In genomic region chr4:6753891-6754290, GRCh38 we compare ENCODE assay signal across 29 cellular contexts.
"Had no signal": no experiment of that assay in that cellular context is flagged by ENCODE, and none has a peak within 500 bp of the region (broad histone marks: within the 10 kb centered on the region; RNA-seq: fewer than 3 reads in every experiment).

No MANE protein-coding gene starts in this region.

- H3K4me3 Mint-ChIP-seq: activated CD4-positive, alpha-beta T cell treated with anti-CD3 and anti-CD28 coated beads for 36 hours; activated CD8-positive, alpha-beta memory T cell treated with anti-CD3 and anti-CD28 coated beads, Interleukin-2, amount 10 ng/mL, durations not matched to agents 7 days and 5 days; activated CD8-positive, alpha-beta T cell treated with anti-CD3 and anti-CD28 coated beads, Interleukin-2, amount 10 ng/mL, durations not matched to agents 7 days and 5 days; activated naive CD8-positive, alpha-beta T cell; brain; effector memory CD8-positive, alpha-beta T cell; mesothelial cell of epicardium; naive B cell; T-helper 2 cell treated with Interferon-gamma antibody and Interleukin-4, amounts not matched to agents 5 μg/mL and 100 μg/mL, for 36 hours had no signal

- H3K4me3 ChIP-seq: adrenal gland, ascending aorta, coronary artery, esophagus muscularis mucosa, psoas muscle, spleen, suprapubic skin, tibial artery had no signal

- H3K36me3 ChIP-seq: adrenal gland, ascending aorta, esophagus muscularis mucosa, spleen, suprapubic skin, tibial artery had no signal

- H3K27me3 ChIP-seq: adrenal gland, ascending aorta, esophagus muscularis mucosa, spleen, suprapubic skin, tibial artery had no signal

- H3K4me1 Mint-ChIP-seq: naive B cell had no signal

- FAIRE-seq: frontal cortex had no signal

- H3K9me3 Mint-ChIP-seq: activated T-helper 2 cell treated with anti-CD3 and anti-CD28 coated beads, Interferon-gamma antibody, Interleukin-2, Interleukin-4, amounts not matched to agents 10 μg/mL and 5 μg/mL and 100 μg/mL, durations not matched to agents 14 hours and 24 hours and 36 hours; effector memory CD8-positive, alpha-beta T cell; mesothelial cell of epicardium; naive B cell; T-helper 2 cell treated with Interferon-gamma antibody and Interleukin-4, amounts not matched to agents 5 μg/mL and 100 μg/mL, for 36 hours had no signal

- H3K79me2 ChIP-seq: parathyroid adenoma had no signal

- H3K36me3 Mint-ChIP-seq: activated CD8-positive, alpha-beta memory T cell treated with anti-CD3 and anti-CD28 coated beads, Interleukin-2, amount 10 ng/mL, durations not matched to agents 7 days and 5 days; activated naive CD8-positive, alpha-beta T cell; brain; mesothelial cell of epicardium; naive B cell had no signal

- H3K27me3 Mint-ChIP-seq: activated CD4-positive, alpha-beta T cell treated with anti-CD3 and anti-CD28 coated beads for 36 hours; activated CD8-positive, alpha-beta memory T cell treated with anti-CD3 and anti-CD28 coated beads, Interleukin-2, amount 10 ng/mL, durations not matched to agents 7 days and 5 days; activated naive CD8-positive, alpha-beta T cell; effector memory CD8-positive, alpha-beta T cell had no signal

- H2AFZ ChIP-seq: parathyroid adenoma had no signal

- H3K27ac ChIP-seq: ascending aorta, esophagus muscularis mucosa, parathyroid adenoma, psoas muscle, spleen, suprapubic skin, tibial artery had no signal

- H3K27ac Mint-ChIP-seq: activated CD4-positive, alpha-beta T cell treated with anti-CD3 and anti-CD28 coated beads for 36 hours; activated CD8-positive, alpha-beta memory T cell treated with anti-CD3 and anti-CD28 coated beads, Interleukin-2, amount 10 ng/mL, durations not matched to agents 7 days and 5 days; activated CD8-positive, alpha-beta T cell treated with anti-CD3 and anti-CD28 coated beads, Interleukin-2, amount 10 ng/mL, durations not matched to agents 7 days and 5 days; activated naive CD8-positive, alpha-beta T cell; activated T-helper 2 cell treated with anti-CD3 and anti-CD28 coated beads, Interferon-gamma antibody, Interleukin-2, Interleukin-4, amounts not matched to agents 10 μg/mL and 5 μg/mL and 100 μg/mL, durations not matched to agents 14 hours and 24 hours and 36 hours; brain; effector memory CD8-positive, alpha-beta T cell; mesothelial cell of epicardium; naive B cell; T-helper 2 cell treated with Interferon-gamma antibody and Interleukin-4, amounts not matched to agents 5 μg/mL and 100 μg/mL, for 36 hours had no signal

- DNase-seq: activated CD4-positive, alpha-beta T cell treated with anti-CD3 and anti-CD28 coated beads for 36 hours; activated CD4-positive, CD25-positive, alpha-beta regulatory T cell; activated CD8-positive, alpha-beta memory T cell treated with anti-CD3 and anti-CD28 coated beads, Interleukin-2, amount 10 ng/mL, durations not matched to agents 7 days and 5 days; activated CD8-positive, alpha-beta T cell treated with anti-CD3 and anti-CD28 coated beads, Interleukin-2, amount 10 ng/mL, durations not matched to agents 7 days and 5 days; activated naive CD4-positive, alpha-beta T cell; activated T-cell treated with anti-CD3 and anti-CD28 coated beads, Interleukin-2, amount 50 U/mL, for 48 hours; adrenal gland; effector memory CD8-positive, alpha-beta T cell; glutamatergic neuron; islet precursor cell; left cardiac atrium; left ventricle myocardium superior; naive B cell; spleen; stimulated activated naive CD4-positive, alpha-beta T cell; T-helper 1 cell; tibial artery had no signal

- H3K4me1 ChIP-seq: adrenal gland, ascending aorta, parathyroid adenoma had no signal

- H3K9me3 ChIP-seq: adrenal gland, ascending aorta, esophagus muscularis mucosa, psoas muscle, spleen, suprapubic skin, tibial artery had no signal
